ENCODE assay signal across 8 cellular contexts in genomic region chr17:73998246-73999220, GRCh38.
DNase-seq lines count a peak whose midpoint lies in the region; ATAC-seq and TF ChIP-seq lines count a peak whose summit lies in the region.

No MANE protein-coding gene starts in this region.

- intact Hi-C loops in CD4-positive, alpha-beta T cell (cut with DNase I, micrococcal nuclease), result loop anchor here (1.0 to 5.0 kb wide), 4 partner anchors 352 to 1271 kb away; partner anchors contain the start of gene SDK2 (in 1 of the 2)
- intact Hi-C loops in thyroid gland (cut with DNase I), result no loop called here

- no peak overlapping the region for H3K27ac ChIP-seq in CD4-positive, alpha-beta T cell (ENCODE audit: low read depth, low read length)
- H3K27ac ChIP-seq in thyroid gland, result no peak overlapping the region

- H3K27ac Mint-ChIP-seq in CD4-positive, alpha-beta T cell, result no peak overlapping the region
- H3K27ac Mint-ChIP-seq in effector memory CD8-positive, alpha-beta T cell, result peak overlapping the region in 1 of 2 donors; percentile 26
- H3K27ac Mint-ChIP-seq in neural crest cell (ENCODE audit: unreplicated experiment), result no peak overlapping the region

- peak; percentile 55 to 73 (median 61) for DNase-seq in CD4-positive, alpha-beta T cell
- peak; percentile 64 for DNase-seq in NCI-H2107 treated with DMSO at 0.1 percent for 48 hours (lab: John Stamatoyannopoulos, UW; ENCODE audit: unreplicated experiment)
- DNase-seq in activated CD4-positive, alpha-beta T cell treated with anti-CD3 and anti-CD28 coated beads, Interleukin-2, amount 50 U/mL, for 48 hours, result peak; percentile 70 to 76
- peak; percentile 39 to 47 (median 39) for DNase-seq in effector memory CD8-positive, alpha-beta T cell
- DNase-seq in neural crest cell (ENCODE audit: low read depth, low spot score), result peak; percentile 54
- DNase-seq in thyroid gland, result peak; percentile 46 to 61
- no peak for DNase-seq in middle frontal gyrus (ENCODE audit: extremely low spot score, low spot score)

- H3K27me3 ChIP-seq in CD4-positive, alpha-beta T cell (ENCODE audit: control insufficient read depth, insufficient read depth, low read length), result no peaks in the 10 kb centered on the region
- no peaks in the 10 kb centered on the region for H3K27me3 ChIP-seq in thyroid gland

- H3K36me3 Mint-ChIP-seq in CD4-positive, alpha-beta T cell (ENCODE audit: low read depth), result no peaks in the 10 kb centered on the region
- H3K36me3 Mint-ChIP-seq in effector memory CD8-positive, alpha-beta T cell (ENCODE audit: insufficient read depth), result no peaks in the 10 kb centered on the region
- no peaks in the 10 kb centered on the region for H3K36me3 Mint-ChIP-seq in neural crest cell (ENCODE audit: low read depth)

- peak; percentile 79 for TF ChIP-seq CTCF in CD4-positive, alpha-beta T cell (IDR thresholded peaks at IDR 0.05)
- TF ChIP-seq CTCF in neural crest cell (conservative IDR thresholded peaks at IDR 0.05) (peak; percentile 76), thyroid gland (IDR thresholded peaks at IDR 0.05) (peak in 5 of 6 experiments; percentile 19 to 72 (median 54))

- peaks cover 13% of the 10 kb centered on the region for H3K27me3 Mint-ChIP-seq in CD4-positive, alpha-beta T cell
- H3K27me3 Mint-ChIP-seq in effector memory CD8-positive, alpha-beta T cell, result peaks cover 23 to 56% of the 10 kb centered on the region in 2 donors
- H3K27me3 Mint-ChIP-seq in neural crest cell (ENCODE audit: low read depth), result no peaks in the 10 kb centered on the region

- no peak overlapping the region for H3K4me3 ChIP-seq in thyroid gland (replicated peaks in 1 of 3)

- no peaks in the 10 kb centered on the region for H3K9me3 Mint-ChIP-seq in CD4-positive, alpha-beta T cell
- H3K9me3 Mint-ChIP-seq in effector memory CD8-positive, alpha-beta T cell, result no peaks in the 10 kb centered on the region
- H3K9me3 Mint-ChIP-seq in neural crest cell, result no peaks in the 10 kb centered on the region

- H3K9me3 ChIP-seq in CD4-positive, alpha-beta T cell (ENCODE audit: control insufficient read depth, low read length), result no peaks in the 10 kb centered on the region
- no peaks in the 10 kb centered on the region for H3K9me3 ChIP-seq in thyroid gland

- peaks cover 4% of the 10 kb centered on the region for H3K4me1 Mint-ChIP-seq in CD4-positive, alpha-beta T cell (ENCODE audit: low read depth)
- peaks cover 0 to 8% of the 10 kb centered on the region in 2 donors for H3K4me1 Mint-ChIP-seq in effector memory CD8-positive, alpha-beta T cell (ENCODE audit: low read depth in 2 of 2)
- peaks cover 5% of the 10 kb centered on the region for H3K4me1 Mint-ChIP-seq in neural crest cell

- 31 to 41% methylated on average over 17 to 20 of the region's 20 CpGs for WGBS in thyroid gland, 2 donors

- ATAC-seq in CD4-positive, alpha-beta T cell (ENCODE audit: poor library complexity), result peak; percentile 77
- ATAC-seq in GM21786 (IDR thresholded peaks at IDR 0.05; ENCODE audit: unreplicated experiment), result peak; percentile 60
- peak; percentile 52 for ATAC-seq in effector memory CD8-positive, alpha-beta T cell (replicated peaks)

- POLR2A ChIA-PET in CD4-positive, alpha-beta T cell (lab: Charles Lee), result interaction anchor here (0.8 kb wide), 1 partner anchor 13 kb away, joined by 3 read pairs; no protein-coding TSS in a partner anchor

- H3K36me3 ChIP-seq in thyroid gland, result no peaks in the 10 kb centered on the region

- no peak for TF ChIP-seq POLR2A in thyroid gland (IDR thresholded peaks at IDR 0.05)

- H3K4me1 ChIP-seq in thyroid gland, result no peaks in the 10 kb centered on the region

- CTCF ChIA-PET in CD4-positive, alpha-beta T cell (lab: Charles Lee), result interaction anchor here (0.6 to 1.7 kb wide), 5 partner anchors 9 to 569 kb away, joined by 3 to 5 read pairs (median 5); no protein-coding TSS in a partner anchor

- H3K4me3 Mint-ChIP-seq in CD4-positive, alpha-beta T cell, result no peak overlapping the region
- H3K4me3 Mint-ChIP-seq in effector memory CD8-positive, alpha-beta T cell, result no peak overlapping the region
- H3K4me3 Mint-ChIP-seq in neural crest cell, result no peak overlapping the region
